18 cellular contexts compared by ENCODE assay signal in the genomic region with DNA sequence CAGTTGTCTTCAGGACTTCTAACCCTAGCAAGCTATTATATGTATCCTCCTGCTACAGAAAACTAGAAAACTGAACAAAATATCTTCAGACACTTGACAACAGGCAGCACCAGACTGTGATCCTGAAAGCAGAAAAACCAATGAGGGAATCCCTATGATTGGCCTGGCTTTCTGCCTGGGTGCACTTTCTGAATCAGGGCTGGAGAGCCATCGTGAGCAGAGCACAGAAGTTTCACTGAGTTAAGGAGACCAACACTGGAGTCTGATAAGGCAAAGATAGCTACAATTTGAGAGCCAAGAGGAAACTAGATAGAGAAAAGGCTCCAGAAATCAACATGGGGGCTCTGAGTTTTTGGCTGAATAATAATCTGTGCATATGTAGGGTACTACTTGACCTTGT.
DNase-seq lines count a peak whose midpoint lies in the region; ATAC-seq and TF ChIP-seq lines count a peak whose summit lies in the region.
"Had no signal": no experiment of that assay in that cellular context is flagged by ENCODE, and none has a peak within 500 bp of the region (broad histone marks: within the 10 kb centered on the region; RNA-seq: fewer than 3 reads in every experiment).

No MANE protein-coding gene starts in this region.

- TF ChIP-seq RAD21 in IMR-90 (IDR thresholded peaks at IDR 0.05; ENCODE audit: low read length): no peak

- H3K27ac ChIP-seq in IMR-90 (ENCODE audit: insufficient read depth, low read length) (no peak overlapping the region), neuronal stem cell (replicated peaks; ENCODE audit: low read length) (no peak overlapping the region)

- intact Hi-C loops in IMR-90 (cut with micrococcal nuclease): no loop called here

- H3K36me3 ChIP-seq in IMR-90 (ENCODE audit: control insufficient read depth, insufficient read depth, low read length) (no peaks in the 10 kb centered on the region), neuronal stem cell (replicated peaks in 1 of 2; ENCODE audit: control insufficient read depth in 2 of 2, insufficient read depth in 2 of 2, low read length in 2 of 2) (no peaks in the 10 kb centered on the region)

- H3K9me1 ChIP-seq in IMR-90 (ENCODE audit: insufficient read depth, low read length): no peaks in the 10 kb centered on the region

- CTCF ChIA-PET in IMR-90 (lab: Yijun Ruan, JAX): interaction anchor here (1.0 kb wide), 1 partner anchor 30 kb away, joined by 3 read pairs; no protein-coding TSS in a partner anchor

- dilution Hi-C loops in IMR-90 (cut with HindIII; ENCODE audit: low sequenced_read_pairs, unreplicated experiment): no loop called here

- H4K91ac ChIP-seq in IMR-90 (ENCODE audit: insufficient read depth, low read depth, low read length) (no peak overlapping the region), neuronal stem cell (ENCODE audit: low read depth, low read length, poor library complexity) (no peak overlapping the region)

- H3K9ac ChIP-seq in IMR-90 (ENCODE audit: low read depth, low read length) (no peak overlapping the region), neuronal stem cell (ENCODE audit: low read depth, low read length, poor library complexity) (no peak overlapping the region)

- H4K8ac ChIP-seq in IMR-90 (ENCODE audit: low read depth in 2 of 2, low read length in 2 of 2) (no peak overlapping the region), neuronal stem cell (ENCODE audit: low read depth, low read length) (no peak overlapping the region)

- no peak overlapping the region for H3K4me3 ChIP-seq in IMR-90 (ENCODE audit: insufficient read depth, low read depth, low read length)
- H3K4me3 ChIP-seq in neuronal stem cell (ENCODE audit: low read length in 2 of 2): no peak overlapping the region

- ATAC-seq in IMR-90 (ENCODE audit: low read depth): no peak
- ATAC-seq in GM21717 (IDR thresholded peaks at IDR 0.05; ENCODE audit: unreplicated experiment): no peak

- no peak overlapping the region for H2BK12ac ChIP-seq in neuronal stem cell (ENCODE audit: low read length)

- H3K18ac ChIP-seq in IMR-90 (ENCODE audit: low read depth, low read length): no peak overlapping the region
- no peak overlapping the region for H3K18ac ChIP-seq in neuronal stem cell (ENCODE audit: low read length)

- in situ Hi-C loops in IMR-90 (cut with MboI; ENCODE audit: low sequenced_read_pairs): no loop called here

- no peaks in the 10 kb centered on the region; a peak in 1 of 4 replicates for H3K79me1 ChIP-seq in IMR-90 (ENCODE audit: low read depth in 1 of 2, low read length in 2 of 2)
- H3K79me1 ChIP-seq in neuronal stem cell (ENCODE audit: low read depth, low read length): peaks cover 1% of the 10 kb centered on the region

- H3K27me3 ChIP-seq in IMR-90 (ENCODE audit: control insufficient read depth, insufficient read depth, low read length): no peaks in the 10 kb centered on the region
- H3K27me3 ChIP-seq in neuronal stem cell (ENCODE audit: control insufficient read depth in 3 of 3, insufficient read depth in 3 of 3, low read depth in 1 of 3, low read length in 3 of 3): no peaks in the 10 kb centered on the region

- H4K5ac ChIP-seq in IMR-90 (ENCODE audit: low read depth, low read length): no peak overlapping the region

- no peak overlapping the region for H2BK20ac ChIP-seq in IMR-90 (ENCODE audit: low read depth, low read length)

- WGBS in IMR-90 (ENCODE audit: extremely low coverage in 2 of 2, insufficient read length in 1 of 2), 2 experiments: 60% methylated on average over 1 of the region's 1 CpG; no CpG with 5 or more reads in 1 of the 2 experiments
- no CpG with 5 or more reads among the region's 1 CpG for WGBS in neuronal stem cell (ENCODE audit: extremely low coverage in 2 of 2, insufficient read length in 2 of 2, insufficient replicate concordance in 1 of 2), 2 donors

- no peaks in the 10 kb centered on the region for H3K9me3 ChIP-seq in IMR-90 (ENCODE audit: control insufficient read depth, insufficient read depth, low read length)
- no peaks in the 10 kb centered on the region for H3K9me3 ChIP-seq in neuronal stem cell (replicated peaks in 1 of 2; ENCODE audit: control insufficient read depth in 2 of 2, insufficient read depth in 1 of 2, low read depth in 1 of 2, low read length in 2 of 2)

- DNase-seq in DMS79 (lab: John Stamatoyannopoulos, UW): peak; percentile 14
- no peak for DNase-seq in IMR-90
- peak; percentile 37 for DNase-seq in fibroblast of peridontal ligament (ENCODE audit: extremely low read depth)
- peak; percentile 29 for DNase-seq in neuronal stem cell (ENCODE audit: low spot score)
- no peak for DNase-seq in activated CD8-positive, alpha-beta memory T cell treated with anti-CD3 and anti-CD28 coated beads for 24 hours
- DNase-seq in activated gamma-delta T cell (lab: John Stamatoyannopoulos, UW): no peak
- DNase-seq: ACHN; Calu3; CD4-positive, alpha-beta T cell; GF-D8; Karpas-422; MM.1S; NCI-H1105; NCI-H187; NCI-H2171; NCI-H82; SIG-M5 had no signal

- H2BK120ac ChIP-seq in IMR-90 (ENCODE audit: low read depth, low read length): no peak overlapping the region
- H2BK120ac ChIP-seq in neuronal stem cell (ENCODE audit: low read depth, low read length): no peak overlapping the region

- H2BK15ac ChIP-seq in IMR-90 (ENCODE audit: low read depth, low read length) (no peak overlapping the region), neuronal stem cell (ENCODE audit: low read length) (no peak overlapping the region)

- TF ChIP-seq CTCF in IMR-90 (conservative IDR thresholded peaks at IDR 0.05; ENCODE audit: low read depth, low read length): no peak

- H3K4me2 ChIP-seq in IMR-90 (ENCODE audit: low read depth, low read length): no peak overlapping the region
- no peak overlapping the region for H3K4me2 ChIP-seq in neuronal stem cell (ENCODE audit: insufficient read depth, low read length, poor library complexity, severe bottlenecking)

- POLR2A ChIA-PET in IMR-90 (lab: Charles Lee; ENCODE audit: unreplicated experiment): no interaction called here

- H2BK5ac ChIP-seq in IMR-90 (ENCODE audit: low read depth, low read length, poor library complexity, severe bottlenecking) (no peak overlapping the region), neuronal stem cell (ENCODE audit: low read length) (no peak overlapping the region)

- H3K23ac ChIP-seq in IMR-90 (ENCODE audit: low read depth, low read length) (peak overlapping the region; percentile 3; the same call in 1 of the 2 replicates), neuronal stem cell (ENCODE audit: low read depth, low read length, poor library complexity) (no peak overlapping the region)

- H3K14ac ChIP-seq in IMR-90 (replicated peaks; ENCODE audit: low read depth, low read length) (no peak overlapping the region), neuronal stem cell (ENCODE audit: low read length) (no peak overlapping the region)

- H3K56ac ChIP-seq in IMR-90 (ENCODE audit: extremely low read depth, insufficient read depth, low read length): no peak overlapping the region

- no peaks in the 10 kb centered on the region for H4K20me1 ChIP-seq in IMR-90 (ENCODE audit: insufficient read depth, low read length)

- H3K4me1 ChIP-seq in IMR-90 (ENCODE audit: control insufficient read depth, insufficient read depth, low read length) (peaks cover 3% of the 10 kb centered on the region; the same call in 1 of the 2 replicates), neuronal stem cell (ENCODE audit: control insufficient read depth in 2 of 2, insufficient read depth in 1 of 2, low read depth in 1 of 2, low read length in 2 of 2) (peaks cover 9 to 15% of the 10 kb centered on the region in 2 donors)

- H2AFZ ChIP-seq in IMR-90 (replicated peaks; ENCODE audit: low read length, poor library complexity): no peak overlapping the region
- H2AFZ ChIP-seq in neuronal stem cell (ENCODE audit: low read length): no peak overlapping the region

- no peak overlapping the region for H2AK9ac ChIP-seq in IMR-90 (replicated peaks; ENCODE audit: low read depth, low read length, poor library complexity)

- no TSS peak for BruUV-seq in IMR-90 (replicated peaks; lab: Mats Ljungman, UMichigan)

- no peak overlapping the region for H3K4ac ChIP-seq in IMR-90 (ENCODE audit: low read depth, low read length)
- no peak overlapping the region for H3K4ac ChIP-seq in neuronal stem cell (ENCODE audit: low read length)

- no peak overlapping the region for H2AK5ac ChIP-seq in IMR-90 (ENCODE audit: low read depth, low read length)
- no peak overlapping the region for H2AK5ac ChIP-seq in neuronal stem cell (ENCODE audit: low read depth, low read length)

- TF ChIP-seq POLR2A in IMR-90 (IDR thresholded peaks at IDR 0.05; ENCODE audit: low read depth, low read length): no peak

TF ChIP-seq in IMR-90, 13 proteins besides CTCF, POLR2A, EP300 and RAD21:
- TF ChIP-seq CEBPB (IDR thresholded peaks at IDR 0.05; ENCODE audit: low read depth, low read length) (no peak), USF2 (IDR thresholded peaks at IDR 0.05; ENCODE audit: low read depth, low read length) (no peak), NFE2L2 (IDR thresholded peaks at IDR 0.05; ENCODE audit: low read depth, low read length) (no peak), MAZ (IDR thresholded peaks at IDR 0.05; ENCODE audit: borderline replicate concordance, low read depth, low read length) (no peak), MAFK (IDR thresholded peaks at IDR 0.05; ENCODE audit: low read depth, low read length) (no peak)

Comparison
In these comparisons a context has a peak if more than half of its experiments do, and no peak if none do; other contexts are left out.
1. DNase-seq: peak in DMS79 (single experiment), fibroblast of peridontal ligament (single experiment) and neuronal stem cell (single experiment); none in IMR-90 (single experiment), activated CD8-positive, alpha-beta memory T cell treated with anti-CD3 and anti-CD28 coated beads for 24 hours (single experiment) and activated gamma-delta T cell (single experiment).